Comparison of ENCODE assay signal across 8 cellular contexts in the genomic region with DNA sequence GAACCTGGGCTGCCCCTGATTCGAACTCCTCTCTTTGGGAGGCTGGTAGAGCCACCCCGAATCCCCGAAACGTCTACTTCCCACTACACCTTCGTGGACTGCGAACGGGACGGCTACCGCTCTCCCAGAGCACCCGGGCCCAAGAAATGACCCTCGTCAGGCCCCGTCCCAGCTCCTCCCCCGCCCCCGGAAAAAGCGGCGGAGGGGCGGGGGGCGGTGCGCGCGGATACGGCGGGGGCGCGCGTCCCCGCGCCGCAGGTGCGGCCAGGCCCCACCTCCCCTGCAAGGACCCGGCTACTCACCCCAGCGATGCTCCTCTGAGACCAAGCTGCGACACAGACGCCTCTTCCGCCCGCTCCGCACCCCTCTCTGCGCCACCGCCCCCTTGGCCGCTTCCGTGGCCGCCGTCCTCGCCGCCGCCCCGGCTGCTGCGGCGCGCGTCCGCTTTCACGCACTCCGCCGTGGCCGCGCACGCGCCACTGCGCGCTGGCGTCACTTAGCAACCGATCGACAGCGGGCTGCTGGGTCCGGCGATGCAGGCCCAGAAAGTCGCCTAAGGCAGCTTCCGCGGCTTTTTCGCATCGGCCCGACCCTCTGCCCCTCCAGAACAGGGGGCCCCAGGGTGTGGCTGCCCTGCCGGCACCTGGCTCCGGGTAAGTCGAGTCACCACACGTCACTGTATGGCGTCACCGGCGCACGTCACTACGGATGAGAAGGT. TPM values are rescaled to one million over a fixed set of nuclear protein-coding genes. Genes with fewer than 3 reads are reported as not detected.
DNase-seq lines count a peak whose midpoint lies in the region; ATAC-seq and TF ChIP-seq lines count a peak whose summit lies in the region.

Gene BTBD9, minus strand, starts transcription at position 432 of the 718 bp plus-strand sequence.

- peak; percentile 47 for DNase-seq in AG09319 (ENCODE audit: extremely low read depth, low read depth)
- DNase-seq in NCI-H460 (ENCODE audit: extremely low read depth, low read depth): peak; percentile 46
- peak; percentile 96 for DNase-seq in activated CD4-positive, alpha-beta T cell treated with anti-CD3 and anti-CD28 coated beads, Interleukin-2, amount 10 ng/mL, durations not matched to agents 24 days and 14 days
- peak; percentile 81 for DNase-seq in dedifferentiated amniotic fluid mesenchymal stem cell (ENCODE audit: extremely low spot score)
- peak; percentile 81 to 95 for DNase-seq in left lung
- peak; percentile 63 to 70 for DNase-seq in stimulated activated CD4-positive, alpha-beta T cell treated with anti-CD3 and anti-CD28 coated beads, Interleukin-2, amount 100 ng/mL, for 48 hours

- intact Hi-C loops in activated CD4-positive, alpha-beta T cell treated with anti-CD3 and anti-CD28 coated beads, Interleukin-2, amount 10 ng/mL, durations not matched to agents 24 days and 14 days (cut with micrococcal nuclease): loop anchor here (1.0 to 10.0 kb wide), 5 partner anchors 33 to 845 kb away; partner anchors contain the start of gene GLO1
- intact Hi-C loops in left lung (cut with DNase I): no loop called here

- H3K9me3 Mint-ChIP-seq in activated CD4-positive, alpha-beta T cell treated with anti-CD3 and anti-CD28 coated beads, Interleukin-2, amount 10 ng/mL, durations not matched to agents 24 days and 14 days: no peaks in the 10 kb centered on the region

- TF ChIP-seq CTCF in AG09319 (IDR thresholded peaks at IDR 0.05; ENCODE audit: low read depth, low read length) (no peak), left lung (IDR thresholded peaks at IDR 0.05) (no peak)

- H3K27me3 ChIP-seq in left lung: no peaks in the 10 kb centered on the region

- peak within 1 kb of the TSS; percentile 90 for H3K4me3 Mint-ChIP-seq in activated CD4-positive, alpha-beta T cell treated with anti-CD3 and anti-CD28 coated beads, Interleukin-2, amount 10 ng/mL, durations not matched to agents 24 days and 14 days

- H3K27me3 Mint-ChIP-seq in activated CD4-positive, alpha-beta T cell treated with anti-CD3 and anti-CD28 coated beads, Interleukin-2, amount 10 ng/mL, durations not matched to agents 24 days and 14 days: no peaks in the 10 kb centered on the region

- H3K27ac Mint-ChIP-seq in activated CD4-positive, alpha-beta T cell treated with anti-CD3 and anti-CD28 coated beads, Interleukin-2, amount 10 ng/mL, durations not matched to agents 24 days and 14 days: peak within 1 kb of the TSS; percentile 88

- peak within 1 kb of the TSS; percentile 79 to 85 for H3K4me3 ChIP-seq in left lung

- H3K36me3 ChIP-seq in left lung: no peaks in the 10 kb centered on the region

- ATAC-seq in GM18873 (IDR thresholded peaks at IDR 0.05; ENCODE audit: low FRiP score, unreplicated experiment) (peak; percentile 50), HG03135 (IDR thresholded peaks at IDR 0.05; ENCODE audit: unreplicated experiment) (peak; percentile 75), left lung (peak; percentile 85)

- H3K36me3 Mint-ChIP-seq in activated CD4-positive, alpha-beta T cell treated with anti-CD3 and anti-CD28 coated beads, Interleukin-2, amount 10 ng/mL, durations not matched to agents 24 days and 14 days (ENCODE audit: low read depth): peaks cover 2% of the 10 kb centered on the region

- H3K27ac ChIP-seq in left lung: peak within 1 kb of the TSS; percentile 90 to 91

- peaks cover 38% of the 10 kb centered on the region for H3K4me1 Mint-ChIP-seq in activated CD4-positive, alpha-beta T cell treated with anti-CD3 and anti-CD28 coated beads, Interleukin-2, amount 10 ng/mL, durations not matched to agents 24 days and 14 days

- peaks cover 5 to 28% of the 10 kb centered on the region in 2 donors for H3K4me1 ChIP-seq in left lung

- H3K9me3 ChIP-seq in left lung: no peaks in the 10 kb centered on the region

RNA-seq across cellular contexts. Expression of gene BTBD9, which starts in this region (rescaled TPM):
- 4.5 and 4.9 TPM in 2 replicates for total RNA-seq in NCI-H460 (2014; rRNA removed; shearing (Covaris generic))
- polyA plus RNA-seq in NCI-H460 (2014; cell fraction: nucleus; rRNA removed): 0.63 and 0.92 TPM in 2 replicates
- 12.3 and 12.4 TPM in 2 replicates for total RNA-seq in activated CD4-positive, alpha-beta T cell treated with anti-CD3 and anti-CD28 coated beads, Interleukin-2, amount 10 ng/mL, durations not matched to agents 24 days and 14 days
- 10 to 100 TPM; 42.3 to 44.0 TPM for total RNA-seq in left lung

Comparison
In these comparisons a context has a peak if more than half of its experiments do, and no peak if none do; other contexts are left out.
1. Peak in every context shown above with its lines: DNase-seq, ATAC-seq, H3K4me3 ChIP-seq and H3K27ac ChIP-seq.
2. DNase-seq: peak in every context shown above with its lines; median percentile 96 in activated CD4-positive, alpha-beta T cell treated with anti-CD3 and anti-CD28 coated beads, Interleukin-2, amount 10 ng/mL, durations not matched to agents 24 days and 14 days; 88 in left lung; 81 in dedifferentiated amniotic fluid mesenchymal stem cell; 66 in stimulated activated CD4-positive, alpha-beta T cell treated with anti-CD3 and anti-CD28 coated beads, Interleukin-2, amount 100 ng/mL, for 48 hours; 47 in AG09319; 46 in NCI-H460.